Comparison of ENCODE assay signal across 8 cellular contexts in genomic region chr5:147483961-147484707, GRCh38. TPM values are rescaled to one million over a fixed set of nuclear protein-coding genes. Genes with fewer than 3 reads are reported as not detected.
DNase-seq lines count a peak whose midpoint lies in the region; FAIRE-seq and TF ChIP-seq lines count a peak whose summit lies in the region.

No MANE protein-coding gene starts in this region.

- peak overlapping the region; percentile 65 to 84 (median 80) for H3K27ac Mint-ChIP-seq in nephron
- H3K27ac Mint-ChIP-seq in activated T-cell treated with anti-CD3 and anti-CD28 coated beads, Interleukin-2, amount 50 U/mL, for 24 hours, result no peak overlapping the region

- peak; percentile 97 for FAIRE-seq in endometrium (lab: Jason Lieb, UNC)
- no peak for FAIRE-seq in frontal cortex (lab: Jason Lieb, UNC)
- FAIRE-seq in GM19239 (lab: Jason Lieb, UNC), result no peak

- DNase-seq in DMS153 (lab: John Stamatoyannopoulos, UW) (peak; percentile 92), NCI-H2196 treated with DMSO at 0.1 percent for 48 hours (lab: John Stamatoyannopoulos, UW; ENCODE audit: unreplicated experiment) (peak; percentile 97), frontal cortex (ENCODE audit: low spot score in 2 of 2) (no peak), T-helper 2 cell (no peak), GM19239 (ENCODE audit: insufficient read length, low spot score) (no peak)
- no peak for DNase-seq in activated T-cell treated with anti-CD3 and anti-CD28 coated beads, Interleukin-2, amount 50 U/mL, for 24 hours

- TF ChIP-seq CTCF in nephron (IDR thresholded peaks at IDR 0.05; ENCODE audit: unreplicated experiment in 3 of 3), result no peak

- H3K4me1 Mint-ChIP-seq in nephron, result peaks cover 41% of the 10 kb centered on the region
- H3K4me1 Mint-ChIP-seq in activated T-cell treated with anti-CD3 and anti-CD28 coated beads, Interleukin-2, amount 50 U/mL, for 24 hours (ENCODE audit: low read depth), result no peaks in the 10 kb centered on the region

- no peaks in the 10 kb centered on the region for H3K9me3 Mint-ChIP-seq in nephron
- no peaks in the 10 kb centered on the region for H3K9me3 Mint-ChIP-seq in activated T-cell treated with anti-CD3 and anti-CD28 coated beads, Interleukin-2, amount 50 U/mL, for 24 hours

- H3K4me3 Mint-ChIP-seq in nephron, result no peak overlapping the region
- H3K4me3 Mint-ChIP-seq in activated T-cell treated with anti-CD3 and anti-CD28 coated beads, Interleukin-2, amount 50 U/mL, for 24 hours, result no peak overlapping the region

- H3K36me3 Mint-ChIP-seq in nephron (ENCODE audit: low read depth), result no peaks in the 10 kb centered on the region
- no peaks in the 10 kb centered on the region for H3K36me3 Mint-ChIP-seq in activated T-cell treated with anti-CD3 and anti-CD28 coated beads, Interleukin-2, amount 50 U/mL, for 24 hours (ENCODE audit: low read depth)

- H3K27me3 Mint-ChIP-seq in nephron (ENCODE audit: low read depth), result no peaks in the 10 kb centered on the region
- H3K27me3 Mint-ChIP-seq in activated T-cell treated with anti-CD3 and anti-CD28 coated beads, Interleukin-2, amount 50 U/mL, for 24 hours, result peaks cover 16% of the 10 kb centered on the region

RNA-seq across cellular contexts. Expression of gene DPYSL3, which starts 25.7 kb away (rescaled TPM):
- 888 TPM for total RNA-seq in frontal cortex

Comparison
In these comparisons a context has a peak if more than half of its experiments do, and no peak if none do; other contexts are left out.
1. DNase-seq: peak in DMS153 (single experiment) and NCI-H2196 treated with DMSO at 0.1 percent for 48 hours (single experiment); none in frontal cortex (0 of 2), T-helper 2 cell (0 of 5), GM19239 (single experiment) and activated T-cell treated with anti-CD3 and anti-CD28 coated beads, Interleukin-2, amount 50 U/mL, for 24 hours (single experiment).